8 cellular contexts compared by ENCODE assay signal in the genomic region with DNA sequence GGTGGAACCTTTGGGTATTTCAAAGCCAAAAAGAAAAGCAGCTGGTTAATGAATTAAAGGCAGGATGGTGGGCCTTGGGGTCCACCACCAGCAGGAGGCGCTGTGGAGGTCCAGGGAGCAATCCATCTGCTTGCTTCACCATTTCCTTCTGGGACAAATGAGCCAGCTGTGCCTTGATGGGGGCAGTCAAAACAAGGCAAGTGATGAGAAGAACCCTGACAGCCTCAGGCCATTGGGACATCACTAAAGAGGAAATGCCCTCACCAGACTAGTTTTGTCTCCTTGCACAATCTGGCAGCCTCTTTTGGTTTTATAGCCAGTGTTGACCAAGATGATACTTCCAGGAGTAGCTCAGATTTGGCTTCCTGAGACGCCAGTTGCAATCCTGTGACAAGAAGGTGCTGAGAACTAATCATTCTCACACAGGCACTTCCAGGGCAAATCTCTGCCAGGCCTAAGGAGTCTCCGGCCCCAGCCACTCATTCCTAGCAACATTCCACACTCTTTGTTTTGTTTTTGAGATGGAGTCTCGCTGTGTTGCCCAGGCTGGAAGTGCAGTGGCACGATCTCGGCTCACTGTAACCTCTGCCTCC. TPM values are rescaled to one million over a fixed set of nuclear protein-coding genes. Genes with fewer than 3 reads are reported as not detected.
DNase-seq lines count a peak whose midpoint lies in the region; ATAC-seq and TF ChIP-seq lines count a peak whose summit lies in the region.

No MANE protein-coding gene starts in this region.

- H3K36me3 Mint-ChIP-seq in activated B cell treated with CpG ODN at 0.5 μM for 24 hours (ENCODE audit: low read depth): peaks cover 4% of the 10 kb centered on the region

- no peaks in the 10 kb centered on the region for H3K36me3 ChIP-seq in ES-I3 (ENCODE audit: insufficient read depth, low read length)

- peaks cover 5% of the 10 kb centered on the region for H3K4me1 Mint-ChIP-seq in activated B cell treated with CpG ODN at 0.5 μM for 24 hours

- H3K27me3 Mint-ChIP-seq in activated B cell treated with CpG ODN at 0.5 μM for 24 hours: no peaks in the 10 kb centered on the region

- 0 out of 2 replicates have a peak overlapping the region, but pooled peaks have one; percentile 11 for H3K9ac ChIP-seq in ES-I3 (ENCODE audit: low read depth, low read length)

- CTCF ChIA-PET in activated B cell treated with CpG ODN at 0.5 μM for 24 hours (lab: Charles Lee): interaction anchor here (0.5 to 3.4 kb wide), 41 partner anchors 11 to 792 kb away, joined by 3 to 133 read pairs (median 4); partner anchors contain the start of genes WEE1 and ZNF143

- no peak overlapping the region for H3K27ac Mint-ChIP-seq in activated B cell treated with CpG ODN at 0.5 μM for 24 hours

- no peaks in the 10 kb centered on the region for H3K9me3 Mint-ChIP-seq in activated B cell treated with CpG ODN at 0.5 μM for 24 hours

- ATAC-seq in activated B cell treated with CpG ODN at 0.5 μM for 24 hours (ENCODE audit: low read depth) (peak; percentile 71), HG03139 (IDR thresholded peaks at IDR 0.05; ENCODE audit: unreplicated experiment) (no peak)

- DNase-seq in LNCaP clone FGC (ENCODE audit: low read depth): peak; percentile 50
- DNase-seq in activated B cell treated with CpG ODN at 0.5 μM for 24 hours: peak; percentile 71
- peak; percentile 56 for DNase-seq in central memory CD4-positive, alpha-beta T cell
- DNase-seq in left kidney (ENCODE audit: low read depth, low spot score): peak; percentile 72
- peak; percentile 62 to 88 for DNase-seq in stimulated activated CD4-positive, alpha-beta T cell treated with anti-CD3 and anti-CD28 coated beads, Interleukin-4, amount 100 ng/mL, for 4 hours
- no peak for DNase-seq in DMS79 (lab: John Stamatoyannopoulos, UW)

- H3K9me3 ChIP-seq in ES-I3 (ENCODE audit: control insufficient read depth, insufficient read depth, low read length): no peaks in the 10 kb centered on the region

- TF ChIP-seq CTCF in LNCaP clone FGC (IDR thresholded peaks at IDR 0.05; ENCODE audit: control insufficient read depth, extremely low read depth, insufficient read depth): peak; percentile 62
- TF ChIP-seq CTCF in activated B cell treated with CpG ODN at 0.5 μM for 24 hours (IDR thresholded peaks at IDR 0.05): no peak

- no peak overlapping the region for H3K4me3 ChIP-seq in LNCaP clone FGC (ENCODE audit: low read depth, low read length)

- intact Hi-C loops in activated B cell treated with CpG ODN at 0.5 μM for 24 hours (cut with micrococcal nuclease): loop anchor here (1.0 to 10.0 kb wide), 5 partner anchors 38 to 770 kb away; partner anchors contain the start of genes ADM and WEE1

- POLR2A ChIA-PET in activated B cell treated with CpG ODN at 0.5 μM for 24 hours (lab: Charles Lee): interaction anchor here (0.5 to 2.8 kb wide), 15 partner anchors 14 to 533 kb away, joined by 3 to 26 read pairs (median 5); partner anchors contain the start of genes WEE1 and ZNF143

- H3K4me1 ChIP-seq in ES-I3 (ENCODE audit: insufficient read depth, low read length): peaks cover 14% of the 10 kb centered on the region

- H3K4me3 Mint-ChIP-seq in activated B cell treated with CpG ODN at 0.5 μM for 24 hours: no peak overlapping the region

RNA-seq across cellular contexts. Expression of gene WEE1, which starts 38.2 kb away (rescaled TPM):
- 29.4 and 33.7 TPM in 2 replicates for total RNA-seq in activated B cell treated with CpG ODN at 0.5 μM for 24 hours
